ENCODE assay signal across 14 cellular contexts in the genomic region with DNA sequence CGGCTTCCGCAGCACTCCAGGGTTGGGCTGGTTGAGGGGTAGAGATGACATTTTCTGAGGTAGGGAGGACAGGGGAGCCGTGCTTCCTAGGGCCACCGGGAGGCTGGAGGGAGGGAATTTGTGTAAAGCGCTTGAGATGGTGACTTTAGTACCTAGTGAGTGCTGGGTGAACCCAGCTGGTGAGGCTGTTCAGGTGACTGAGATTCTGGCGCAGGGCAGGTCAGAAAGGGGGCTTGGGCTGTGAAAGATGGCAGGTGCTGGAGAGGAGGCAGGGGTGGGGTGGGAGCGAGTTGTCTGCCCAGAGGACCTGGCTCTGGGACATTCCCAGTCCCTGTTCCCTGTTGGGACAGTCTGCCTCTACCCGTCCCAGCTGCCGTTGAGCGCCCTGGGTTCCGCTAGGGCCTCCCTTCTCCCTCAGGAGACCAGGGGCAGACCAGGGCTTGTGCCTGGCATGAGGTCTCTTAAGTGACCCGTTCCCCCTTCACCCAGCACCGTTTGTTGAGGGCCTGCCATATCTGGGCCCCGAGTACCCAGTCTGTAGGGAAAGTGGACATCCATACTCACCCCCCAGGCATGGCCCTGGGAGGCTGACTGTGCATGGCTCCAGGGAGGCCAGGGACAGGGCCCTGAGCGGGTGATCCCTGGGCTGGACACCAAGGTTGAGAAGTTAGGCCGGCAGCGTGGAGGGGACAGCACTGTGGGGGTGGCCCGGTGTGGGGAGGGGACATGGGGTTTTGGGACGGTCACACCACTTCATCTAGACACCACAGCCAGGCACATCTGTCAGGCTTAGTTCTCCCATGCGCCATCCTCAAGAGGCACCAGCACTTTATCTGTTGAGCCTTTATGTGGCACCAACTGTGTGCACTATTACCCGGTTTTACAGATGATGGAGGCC. TPM values are rescaled to one million over a fixed set of nuclear protein-coding genes. Genes with fewer than 3 reads are reported as not detected.
DNase-seq lines count a peak whose midpoint lies in the region; ATAC-seq and TF ChIP-seq lines count a peak whose summit lies in the region.
"Had no signal": no experiment of that assay in that cellular context is flagged by ENCODE, and none has a peak within 500 bp of the region (broad histone marks: within the 10 kb centered on the region; RNA-seq: fewer than 3 reads in every experiment).

No MANE protein-coding gene starts in this region.

- ATAC-seq in activated naive CD8-positive, alpha-beta T cell treated with anti-CD3 and anti-CD28 coated beads, Interleukin-2, amount 10 ng/mL, durations not matched to agents 7 days and 5 days (ENCODE audit: low read depth), result no peak
- ATAC-seq in HG02852 (IDR thresholded peaks at IDR 0.05; ENCODE audit: unreplicated experiment) (no peak), HG03457 (IDR thresholded peaks at IDR 0.05; ENCODE audit: unreplicated experiment) (no peak)
- ATAC-seq: T-cell had no signal

- H3K36me3 Mint-ChIP-seq in HFFc6 (ENCODE audit: low read depth), result peaks cover 18% of the 10 kb centered on the region; the same call in 1 of the 2 replicates
- H3K36me3 Mint-ChIP-seq in activated naive CD8-positive, alpha-beta T cell treated with anti-CD3 and anti-CD28 coated beads, Interleukin-2, amount 10 ng/mL, durations not matched to agents 7 days and 5 days, result peaks cover 1% of the 10 kb centered on the region
- H3K36me3 Mint-ChIP-seq in nephron progenitor cell (ENCODE audit: low read depth), result peaks cover 23% of the 10 kb centered on the region

- H3K27ac Mint-ChIP-seq in HFFc6 (peak overlapping the region; percentile 67), nephron progenitor cell (peak overlapping the region; percentile 91)
- no peak overlapping the region for H3K27ac Mint-ChIP-seq in activated naive CD8-positive, alpha-beta T cell treated with anti-CD3 and anti-CD28 coated beads, Interleukin-2, amount 10 ng/mL, durations not matched to agents 7 days and 5 days

- TF ChIP-seq CTCF in HFFc6 (IDR thresholded peaks at IDR 0.05) (no peak), nephron progenitor cell (IDR thresholded peaks at IDR 0.05) (no peak)

- peak overlapping the region; percentile 28; the same call in 1 of the 2 replicates for H3K4me3 Mint-ChIP-seq in HFFc6
- H3K4me3 Mint-ChIP-seq in activated naive CD8-positive, alpha-beta T cell treated with anti-CD3 and anti-CD28 coated beads, Interleukin-2, amount 10 ng/mL, durations not matched to agents 7 days and 5 days, result no peak overlapping the region
- H3K4me3 Mint-ChIP-seq in nephron progenitor cell, result no peak overlapping the region
- H3K4me3 Mint-ChIP-seq: T-cell had no signal

- POLR2A ChIA-PET in activated naive CD8-positive, alpha-beta T cell treated with anti-CD3 and anti-CD28 coated beads, Interleukin-2, amount 10 ng/mL, durations not matched to agents 7 days and 5 days (lab: Charles Lee), result interaction anchor here (0.5 to 0.9 kb wide), 2 partner anchors 11 to 88 kb away, joined by 3 read pairs; no protein-coding TSS in a partner anchor

- H3K4me1 Mint-ChIP-seq in HFFc6 (ENCODE audit: low read depth) (peaks cover 34% of the 10 kb centered on the region), nephron progenitor cell (peaks cover 25% of the 10 kb centered on the region)
- peaks cover 12% of the 10 kb centered on the region for H3K4me1 Mint-ChIP-seq in activated naive CD8-positive, alpha-beta T cell treated with anti-CD3 and anti-CD28 coated beads, Interleukin-2, amount 10 ng/mL, durations not matched to agents 7 days and 5 days

- H3K9me3 Mint-ChIP-seq in HFFc6 (no peaks in the 10 kb centered on the region), nephron progenitor cell (no peaks in the 10 kb centered on the region)
- H3K9me3 Mint-ChIP-seq in activated naive CD8-positive, alpha-beta T cell treated with anti-CD3 and anti-CD28 coated beads, Interleukin-2, amount 10 ng/mL, durations not matched to agents 7 days and 5 days, result no peaks in the 10 kb centered on the region
- H3K9me3 Mint-ChIP-seq: CD8-positive, alpha-beta memory T cell; T-cell had no signal

- peak; percentile 41 for DNase-seq in DMS53 (lab: John Stamatoyannopoulos, UW)
- no peak for DNase-seq in DMS53 treated with DMSO at 0.1 percent for 48 hours (lab: John Stamatoyannopoulos, UW; ENCODE audit: unreplicated experiment)
- DNase-seq in HFFc6, result no peak
- DNase-seq in activated naive CD8-positive, alpha-beta T cell treated with anti-CD3 and anti-CD28 coated beads, Interleukin-2, amount 10 ng/mL, durations not matched to agents 7 days and 5 days, result peak; percentile 32
- no peak for DNase-seq in nephron progenitor cell
- DNase-seq in T-helper 1 cell, result no peak
- DNase-seq: CD8-positive, alpha-beta memory T cell; hypothalamus; MM.1S; nucleus accumbens; T-cell; trophoblast cell had no signal

- peaks cover 24% of the 10 kb centered on the region for H3K27me3 Mint-ChIP-seq in HFFc6 (ENCODE audit: insufficient read depth)
- no peaks in the 10 kb centered on the region for H3K27me3 Mint-ChIP-seq in activated naive CD8-positive, alpha-beta T cell treated with anti-CD3 and anti-CD28 coated beads, Interleukin-2, amount 10 ng/mL, durations not matched to agents 7 days and 5 days
- H3K27me3 Mint-ChIP-seq in nephron progenitor cell (ENCODE audit: low read depth, poor library complexity), result no peaks in the 10 kb centered on the region
- H3K27me3 Mint-ChIP-seq: T-cell had no signal

RNA-seq across cellular contexts. Expression of a gene that starts 5.0 kb away (rescaled TPM):
- total RNA-seq in HFFc6 (2021; fragmentation: NEBNext Ultra II Directional; extraction: Animal tissue kit (Norgen Biotek cat#: 25700)), result 100 to 1,000 TPM; 157 to 176 (median 162) TPM
- total RNA-seq in activated naive CD8-positive, alpha-beta T cell treated with anti-CD3 and anti-CD28 coated beads, Interleukin-2, amount 10 ng/mL, durations not matched to agents 7 days and 5 days, result 100 to 1,000 TPM in 1 of 2 experiments, 10 to 100 TPM in 1; 99.7 to 102 TPM

RNA-seq across cellular contexts. Expression of a gene that starts 11.5 kb away (rescaled TPM):
- 10 to 100 TPM; 39.7 to 48.7 (median 47.2) TPM for total RNA-seq in HFFc6 (2021; fragmentation: NEBNext Ultra II Directional; extraction: Animal tissue kit (Norgen Biotek cat#: 25700))
- 100 to 1,000 TPM; 144 to 160 TPM for total RNA-seq in activated naive CD8-positive, alpha-beta T cell treated with anti-CD3 and anti-CD28 coated beads, Interleukin-2, amount 10 ng/mL, durations not matched to agents 7 days and 5 days

RNA-seq across cellular contexts. Expression of a gene that starts 21.2 kb away (rescaled TPM):
- 100 to 1,000 TPM in 5 of 6 experiments, 10 to 100 TPM in 1; 98.5 to 128 (median 104) TPM for total RNA-seq in HFFc6 (2021; fragmentation: NEBNext Ultra II Directional; extraction: Animal tissue kit (Norgen Biotek cat#: 25700))
- 10 to 100 TPM; 17.3 to 19.9 TPM for total RNA-seq in activated naive CD8-positive, alpha-beta T cell treated with anti-CD3 and anti-CD28 coated beads, Interleukin-2, amount 10 ng/mL, durations not matched to agents 7 days and 5 days

RNA-seq across cellular contexts. Expression of a gene that starts 21.6 kb away (rescaled TPM):
- 10 to 100 TPM; 42.8 to 53.3 (median 46.8) TPM for total RNA-seq in HFFc6 (2021; fragmentation: NEBNext Ultra II Directional; extraction: Animal tissue kit (Norgen Biotek cat#: 25700))
- total RNA-seq in activated naive CD8-positive, alpha-beta T cell treated with anti-CD3 and anti-CD28 coated beads, Interleukin-2, amount 10 ng/mL, durations not matched to agents 7 days and 5 days, result 10 to 100 TPM; 51.3 to 53.4 TPM

RNA-seq across cellular contexts. Expression of a gene that starts 37.8 kb away (rescaled TPM):
- 10 to 100 TPM; 44.5 to 50.6 (median 47.8) TPM for total RNA-seq in HFFc6 (2021; fragmentation: NEBNext Ultra II Directional; extraction: Animal tissue kit (Norgen Biotek cat#: 25700))
- 10 to 100 TPM; 60.4 to 66.3 TPM for total RNA-seq in activated naive CD8-positive, alpha-beta T cell treated with anti-CD3 and anti-CD28 coated beads, Interleukin-2, amount 10 ng/mL, durations not matched to agents 7 days and 5 days

Comparison
In these comparisons a context has a peak if more than half of its experiments do, and no peak if none do; other contexts are left out.
1. DNase-seq: peak in DMS53 (single experiment) and activated naive CD8-positive, alpha-beta T cell treated with anti-CD3 and anti-CD28 coated beads, Interleukin-2, amount 10 ng/mL, durations not matched to agents 7 days and 5 days (single experiment); none in DMS53 treated with DMSO at 0.1 percent for 48 hours (single experiment), HFFc6 (single experiment), nephron progenitor cell (single experiment) and T-helper 1 cell (0 of 5).
2. RNA of a gene that starts 21.2 kb away (total RNA-seq): 98.5 to 128 TPM in HFFc6; 17.3 to 19.9 TPM in activated naive CD8-positive, alpha-beta T cell treated with anti-CD3 and anti-CD28 coated beads, Interleukin-2, amount 10 ng/mL, durations not matched to agents 7 days and 5 days; every median in the first group is over 4 times any median in the second.